In the genomic region with DNA sequence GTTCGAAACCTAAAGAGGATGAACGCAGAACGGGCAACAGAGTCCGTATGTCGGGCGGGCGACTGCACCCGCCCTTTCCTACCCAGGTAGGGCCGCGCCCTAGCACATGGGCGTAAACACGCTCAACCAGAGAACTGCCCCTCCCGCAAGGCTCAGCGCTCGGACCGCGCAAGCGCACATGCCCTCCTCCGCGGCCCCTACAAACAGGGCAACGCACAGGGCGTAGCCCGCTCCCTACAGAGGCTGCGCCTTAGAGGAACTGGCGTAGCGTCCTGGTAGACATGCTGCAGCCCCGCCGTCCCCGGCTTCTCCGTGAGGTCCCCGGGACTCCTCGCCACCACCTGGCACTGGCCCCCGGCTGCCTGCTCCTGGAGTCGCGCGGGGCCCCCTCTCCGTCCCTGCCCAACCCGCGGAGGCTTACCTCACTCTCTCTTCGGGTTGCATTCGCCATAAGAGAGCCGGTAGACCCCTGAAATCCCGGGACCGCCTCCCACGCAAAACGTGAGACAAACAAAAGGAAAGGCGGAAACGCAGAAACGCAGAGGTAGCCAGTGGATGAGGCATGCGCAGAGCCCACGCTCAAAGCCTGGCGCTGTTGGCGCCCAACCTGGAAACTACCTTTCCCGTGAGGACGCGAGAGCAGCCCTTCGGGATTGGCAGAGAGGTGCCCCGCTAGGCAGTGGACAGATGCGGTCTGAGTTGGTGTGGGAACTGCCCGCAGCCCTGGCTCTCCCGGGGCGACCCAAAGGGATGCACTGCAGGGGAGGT, we compare ENCODE assay signal across 1 cellular context.
A peak's percentile ranks its signal among the peaks of the same experiment; 100 is the strongest.
TF ChIP-seq lines count a peak whose summit lies in the region.

A gene (minus strand): TSS at position 518 of the 768 bp plus-strand sequence. CDS start 1,642 bp downstream, outside the sequence.

TF ChIP-seq in HepG2, 621 proteins besides CTCF, POLR2A, EP300 and RAD21 (continued from another document and continues in another):
- TF ChIP-seq, protein P1, sequence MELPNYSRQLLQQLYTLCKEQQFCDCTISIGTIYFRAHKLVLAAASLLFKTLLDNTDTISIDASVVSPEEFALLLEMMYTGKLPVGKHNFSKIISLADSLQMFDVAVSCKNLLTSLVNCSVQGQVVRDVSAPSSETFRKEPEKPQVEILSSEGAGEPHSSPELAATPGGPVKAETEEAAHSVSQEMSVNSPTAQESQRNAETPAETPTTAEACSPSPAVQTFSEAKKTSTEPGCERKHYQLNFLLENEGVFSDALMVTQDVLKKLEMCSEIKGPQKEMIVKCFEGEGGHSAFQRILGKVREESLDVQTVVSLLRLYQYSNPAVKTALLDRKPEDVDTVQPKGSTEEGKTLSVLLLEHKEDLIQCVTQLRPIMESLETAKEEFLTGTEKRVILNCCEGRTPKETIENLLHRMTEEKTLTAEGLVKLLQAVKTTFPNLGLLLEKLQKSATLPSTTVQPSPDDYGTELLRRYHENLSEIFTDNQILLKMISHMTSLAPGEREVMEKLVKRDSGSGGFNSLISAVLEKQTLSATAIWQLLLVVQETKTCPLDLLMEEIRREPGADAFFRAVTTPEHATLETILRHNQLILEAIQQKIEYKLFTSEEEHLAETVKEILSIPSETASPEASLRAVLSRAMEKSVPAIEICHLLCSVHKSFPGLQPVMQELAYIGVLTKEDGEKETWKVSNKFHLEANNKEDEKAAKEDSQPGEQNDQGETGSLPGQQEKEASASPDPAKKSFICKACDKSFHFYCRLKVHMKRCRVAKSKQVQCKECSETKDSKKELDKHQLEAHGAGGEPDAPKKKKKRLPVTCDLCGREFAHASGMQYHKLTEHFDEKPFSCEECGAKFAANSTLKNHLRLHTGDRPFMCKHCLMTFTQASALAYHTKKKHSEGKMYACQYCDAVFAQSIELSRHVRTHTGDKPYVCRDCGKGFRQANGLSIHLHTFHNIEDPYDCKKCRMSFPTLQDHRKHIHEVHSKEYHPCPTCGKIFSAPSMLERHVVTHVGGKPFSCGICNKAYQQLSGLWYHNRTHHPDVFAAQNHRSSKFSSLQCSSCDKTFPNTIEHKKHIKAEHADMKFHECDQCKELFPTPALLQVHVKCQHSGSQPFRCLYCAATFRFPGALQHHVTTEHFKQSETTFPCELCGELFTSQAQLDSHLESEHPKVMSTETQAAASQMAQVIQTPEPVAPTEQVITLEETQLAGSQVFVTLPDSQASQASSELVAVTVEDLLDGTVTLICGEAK (IDR thresholded peaks at IDR 0.05) = no peak
- TF ChIP-seq, protein P1 (CRISPR knock-in tag; IDR thresholded peaks at IDR 0.05) = peak; percentile 57; the same call in 1 of the 2 replicates
- TF ChIP-seq CHCHD3 (CRISPR knock-in tag; IDR thresholded peaks at IDR 0.05) (peak; percentile 72; the same call in 1 of the 2 replicates), ZNF24 (IDR thresholded peaks at IDR 0.05) (0 out of 2 replicates have a peak, but pooled peaks have one; percentile 16), ZNF678 (CRISPR knock-in tag; IDR thresholded peaks at IDR 0.05) (peak; percentile 56; the same call in 1 of the 2 replicates), HNRNPK (IDR thresholded peaks at IDR 0.05; ENCODE audit: low read depth, low read length, poor library complexity, severe bottlenecking) (no peak), HDAC2 (CRISPR knock-in tag; IDR thresholded peaks at IDR 0.05) (peak; percentile 13; the same call in 1 of the 2 replicates), KDM2A (CRISPR knock-in tag; IDR thresholded peaks at IDR 0.05; ENCODE audit: borderline replicate concordance, low read depth) (peak; percentile 70), PPARG (CRISPR knock-in tag; conservative IDR thresholded peaks at IDR 0.05) (peak; percentile 53), PCBP2 (optimal IDR thresholded peaks at IDR 0.05; ENCODE audit: low read depth, low read length, poor library complexity, severe bottlenecking) (no peak), NFYB (CRISPR knock-in tag; IDR thresholded peaks at IDR 0.05) (peak; percentile 76), ZKSCAN1 (IDR thresholded peaks at IDR 0.05; ENCODE audit: low read length) (peak; percentile 26; the same call in 1 of the 2 replicates), PHF20 (CRISPR knock-in tag; IDR thresholded peaks at IDR 0.05) (peak; percentile 72), ZNF598 (CRISPR knock-in tag; IDR thresholded peaks at IDR 0.05; ENCODE audit: borderline replicate concordance) (0 out of 2 replicates have a peak, but pooled peaks have one; percentile 14), NRL (CRISPR knock-in tag; IDR thresholded peaks at IDR 0.05; ENCODE audit: borderline replicate concordance) (peak; percentile 77), ZNF788 (CRISPR knock-in tag; IDR thresholded peaks at IDR 0.05; ENCODE audit: borderline replicate concordance) (peak; percentile 84; the same call in 1 of the 2 replicates), ZNF781 (CRISPR knock-in tag; IDR thresholded peaks at IDR 0.05; ENCODE audit: borderline replicate concordance, not compliant biosample characterization) (peak; percentile 89), DR1 (CRISPR knock-in tag; IDR thresholded peaks at IDR 0.05) (peak; percentile 79), KLF6 (CRISPR knock-in tag; IDR thresholded peaks at IDR 0.05) (no peak; the same call in none of the 2 replicates), ZFX (CRISPR knock-in tag; IDR thresholded peaks at IDR 0.05; ENCODE audit: low read depth) (peak; percentile 85), TAF15 (IDR thresholded peaks at IDR 0.05; ENCODE audit: low read depth, low read length, poor library complexity, severe bottlenecking) (no peak)
- TF ChIP-seq, protein P2, sequence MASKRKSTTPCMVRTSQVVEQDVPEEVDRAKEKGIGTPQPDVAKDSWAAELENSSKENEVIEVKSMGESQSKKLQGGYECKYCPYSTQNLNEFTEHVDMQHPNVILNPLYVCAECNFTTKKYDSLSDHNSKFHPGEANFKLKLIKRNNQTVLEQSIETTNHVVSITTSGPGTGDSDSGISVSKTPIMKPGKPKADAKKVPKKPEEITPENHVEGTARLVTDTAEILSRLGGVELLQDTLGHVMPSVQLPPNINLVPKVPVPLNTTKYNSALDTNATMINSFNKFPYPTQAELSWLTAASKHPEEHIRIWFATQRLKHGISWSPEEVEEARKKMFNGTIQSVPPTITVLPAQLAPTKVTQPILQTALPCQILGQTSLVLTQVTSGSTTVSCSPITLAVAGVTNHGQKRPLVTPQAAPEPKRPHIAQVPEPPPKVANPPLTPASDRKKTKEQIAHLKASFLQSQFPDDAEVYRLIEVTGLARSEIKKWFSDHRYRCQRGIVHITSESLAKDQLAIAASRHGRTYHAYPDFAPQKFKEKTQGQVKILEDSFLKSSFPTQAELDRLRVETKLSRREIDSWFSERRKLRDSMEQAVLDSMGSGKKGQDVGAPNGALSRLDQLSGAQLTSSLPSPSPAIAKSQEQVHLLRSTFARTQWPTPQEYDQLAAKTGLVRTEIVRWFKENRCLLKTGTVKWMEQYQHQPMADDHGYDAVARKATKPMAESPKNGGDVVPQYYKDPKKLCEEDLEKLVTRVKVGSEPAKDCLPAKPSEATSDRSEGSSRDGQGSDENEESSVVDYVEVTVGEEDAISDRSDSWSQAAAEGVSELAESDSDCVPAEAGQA (IDR thresholded peaks at IDR 0.05; ENCODE audit: low read depth) = no peak
- TF ChIP-seq, protein P2 (CRISPR knock-in tag; IDR thresholded peaks at IDR 0.05; ENCODE audit: borderline replicate concordance) = 0 out of 2 replicates have a peak, but pooled peaks have one; percentile 31
- TF ChIP-seq, protein P3, sequence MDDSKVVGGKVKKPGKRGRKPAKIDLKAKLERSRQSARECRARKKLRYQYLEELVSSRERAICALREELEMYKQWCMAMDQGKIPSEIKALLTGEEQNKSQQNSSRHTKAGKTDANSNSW (CRISPR knock-in tag; IDR thresholded peaks at IDR 0.05; ENCODE audit: borderline replicate concordance) = no peak
- TF ChIP-seq, protein P4, sequence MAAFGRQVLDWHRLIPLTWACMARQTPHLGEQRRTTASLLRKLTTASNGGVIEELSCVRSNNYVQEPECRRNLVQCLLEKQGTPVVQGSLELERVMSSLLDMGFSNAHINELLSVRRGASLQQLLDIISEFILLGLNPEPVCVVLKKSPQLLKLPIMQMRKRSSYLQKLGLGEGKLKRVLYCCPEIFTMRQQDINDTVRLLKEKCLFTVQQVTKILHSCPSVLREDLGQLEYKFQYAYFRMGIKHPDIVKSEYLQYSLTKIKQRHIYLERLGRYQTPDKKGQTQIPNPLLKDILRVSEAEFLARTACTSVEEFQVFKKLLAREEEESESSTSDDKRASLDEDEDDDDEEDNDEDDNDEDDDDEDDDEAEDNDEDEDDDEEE (CRISPR knock-in tag; IDR thresholded peaks at IDR 0.05) = peak; percentile 77; the same call in 1 of the 2 replicates
- TF ChIP-seq, protein P5, sequence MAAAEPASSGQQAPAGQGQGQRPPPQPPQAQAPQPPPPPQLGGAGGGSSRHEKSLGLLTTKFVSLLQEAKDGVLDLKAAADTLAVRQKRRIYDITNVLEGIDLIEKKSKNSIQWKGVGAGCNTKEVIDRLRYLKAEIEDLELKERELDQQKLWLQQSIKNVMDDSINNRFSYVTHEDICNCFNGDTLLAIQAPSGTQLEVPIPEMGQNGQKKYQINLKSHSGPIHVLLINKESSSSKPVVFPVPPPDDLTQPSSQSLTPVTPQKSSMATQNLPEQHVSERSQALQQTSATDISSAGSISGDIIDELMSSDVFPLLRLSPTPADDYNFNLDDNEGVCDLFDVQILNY (CRISPR knock-in tag; conservative IDR thresholded peaks at IDR 0.05) = peak; percentile 74
- TF ChIP-seq, protein P6, sequence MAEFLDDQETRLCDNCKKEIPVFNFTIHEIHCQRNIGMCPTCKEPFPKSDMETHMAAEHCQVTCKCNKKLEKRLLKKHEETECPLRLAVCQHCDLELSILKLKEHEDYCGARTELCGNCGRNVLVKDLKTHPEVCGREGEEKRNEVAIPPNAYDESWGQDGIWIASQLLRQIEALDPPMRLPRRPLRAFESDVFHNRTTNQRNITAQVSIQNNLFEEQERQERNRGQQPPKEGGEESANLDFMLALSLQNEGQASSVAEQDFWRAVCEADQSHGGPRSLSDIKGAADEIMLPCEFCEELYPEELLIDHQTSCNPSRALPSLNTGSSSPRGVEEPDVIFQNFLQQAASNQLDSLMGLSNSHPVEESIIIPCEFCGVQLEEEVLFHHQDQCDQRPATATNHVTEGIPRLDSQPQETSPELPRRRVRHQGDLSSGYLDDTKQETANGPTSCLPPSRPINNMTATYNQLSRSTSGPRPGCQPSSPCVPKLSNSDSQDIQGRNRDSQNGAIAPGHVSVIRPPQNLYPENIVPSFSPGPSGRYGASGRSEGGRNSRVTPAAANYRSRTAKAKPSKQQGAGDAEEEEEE (CRISPR knock-in tag; IDR thresholded peaks at IDR 0.05; ENCODE audit: borderline replicate concordance) = 0 out of 2 replicates have a peak, but pooled peaks have one; percentile 84
- TF ChIP-seq, protein P7, sequence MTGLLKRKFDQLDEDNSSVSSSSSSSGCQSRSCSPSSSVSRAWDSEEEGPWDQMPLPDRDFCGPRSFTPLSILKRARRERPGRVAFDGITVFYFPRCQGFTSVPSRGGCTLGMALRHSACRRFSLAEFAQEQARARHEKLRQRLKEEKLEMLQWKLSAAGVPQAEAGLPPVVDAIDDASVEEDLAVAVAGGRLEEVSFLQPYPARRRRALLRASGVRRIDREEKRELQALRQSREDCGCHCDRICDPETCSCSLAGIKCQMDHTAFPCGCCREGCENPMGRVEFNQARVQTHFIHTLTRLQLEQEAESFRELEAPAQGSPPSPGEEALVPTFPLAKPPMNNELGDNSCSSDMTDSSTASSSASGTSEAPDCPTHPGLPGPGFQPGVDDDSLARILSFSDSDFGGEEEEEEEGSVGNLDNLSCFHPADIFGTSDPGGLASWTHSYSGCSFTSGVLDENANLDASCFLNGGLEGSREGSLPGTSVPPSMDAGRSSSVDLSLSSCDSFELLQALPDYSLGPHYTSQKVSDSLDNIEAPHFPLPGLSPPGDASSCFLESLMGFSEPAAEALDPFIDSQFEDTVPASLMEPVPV (CRISPR knock-in tag; IDR thresholded peaks at IDR 0.05) = peak; percentile 91; the same call in 1 of the 2 replicates
- TF ChIP-seq, protein P8, sequence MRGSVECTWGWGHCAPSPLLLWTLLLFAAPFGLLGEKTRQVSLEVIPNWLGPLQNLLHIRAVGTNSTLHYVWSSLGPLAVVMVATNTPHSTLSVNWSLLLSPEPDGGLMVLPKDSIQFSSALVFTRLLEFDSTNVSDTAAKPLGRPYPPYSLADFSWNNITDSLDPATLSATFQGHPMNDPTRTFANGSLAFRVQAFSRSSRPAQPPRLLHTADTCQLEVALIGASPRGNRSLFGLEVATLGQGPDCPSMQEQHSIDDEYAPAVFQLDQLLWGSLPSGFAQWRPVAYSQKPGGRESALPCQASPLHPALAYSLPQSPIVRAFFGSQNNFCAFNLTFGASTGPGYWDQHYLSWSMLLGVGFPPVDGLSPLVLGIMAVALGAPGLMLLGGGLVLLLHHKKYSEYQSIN (CRISPR knock-in tag; IDR thresholded peaks at IDR 0.05; ENCODE audit: borderline replicate concordance) = no peak
